ENCODE assay signal across 8 cellular contexts in genomic region chr22:30196141-30196866, GRCh38. TPM values are rescaled to one million over a fixed set of nuclear protein-coding genes. Genes with fewer than 3 reads are reported as not detected.
DNase-seq lines count a peak whose midpoint lies in the region; FAIRE-seq and TF ChIP-seq lines count a peak whose summit lies in the region.

No MANE protein-coding gene starts in this region.

- peak; percentile 20 for TF ChIP-seq POLR2A in transverse colon (IDR thresholded peaks at IDR 0.05)

- H3K4me1 ChIP-seq in ACC112 (ENCODE audit: control insufficient read depth, insufficient read depth, low read length, unreplicated experiment) (peaks cover 51% of the 10 kb centered on the region), neutrophil (ENCODE audit: control insufficient read depth in 1 of 2, insufficient read depth in 1 of 2, low read depth in 1 of 2, low read length in 1 of 2) (peaks cover 80 to 81% of the 10 kb centered on the region in 2 experiments), transverse colon (peaks cover 0 to 23% (median 14%) of the 10 kb centered on the region in 4 donors), small intestine (ENCODE audit: control insufficient read depth in 2 of 2, insufficient read depth in 1 of 2, low read depth in 1 of 2, low read length in 1 of 2) (peaks cover 0 to 10% of the 10 kb centered on the region in 2 donors)

- peak overlapping the region; percentile 55; the same call in 1 of the 2 replicates for H3K4me3 ChIP-seq in ACC112 (ENCODE audit: low read depth, low read length)
- peak overlapping the region; percentile 48 to 53 for H3K4me3 ChIP-seq in neutrophil (ENCODE audit: low read depth in 1 of 2, low read length in 1 of 2)
- H3K4me3 ChIP-seq in transverse colon: no peak overlapping the region
- no peak overlapping the region for H3K4me3 ChIP-seq in small intestine (ENCODE audit: low read depth in 1 of 2, low read length in 2 of 2)

- H3K9me3 ChIP-seq in neutrophil (no peaks in the 10 kb centered on the region), transverse colon (no peaks in the 10 kb centered on the region), small intestine (ENCODE audit: control insufficient read depth, low read depth) (no peaks in the 10 kb centered on the region)

- no peaks in the 10 kb centered on the region for H3K79me2 ChIP-seq in ACC112 (ENCODE audit: control insufficient read depth, insufficient read depth, low read length, unreplicated experiment)

- DNase-seq in HCEC 1CT (peak; percentile 100), NCI-H748 (lab: John Stamatoyannopoulos, UW; ENCODE audit: unreplicated experiment) (peak; percentile 89), fibroblast of peridontal ligament (ENCODE audit: extremely low read depth) (peak; percentile 100), transverse colon (peak; percentile 68), small intestine (no peak)
- DNase-seq in activated CD8-positive, alpha-beta memory T cell treated with anti-CD3 and anti-CD28 coated beads, Interleukin-2, amount 50 U/mL, for 1 hour (ENCODE audit: extremely low read depth): peak; percentile 24

- in situ Hi-C loops in transverse colon (cut with MboI; ENCODE audit: low pct_ligation_motif_present in 1 of 4, low pct_unique_long_range_greater_than_20kb in 1 of 4, low sequenced_read_pairs in 3 of 4): no loop called here

- TF ChIP-seq EP300 in transverse colon (IDR thresholded peaks at IDR 0.05; ENCODE audit: low read depth): no peak

- whole genome bisulfite sequencing in transverse colon (ENCODE audit: low coverage in 1 of 2), 2 donors: 14 to 17% methylated on average over 2 to 11 of the region's 11 CpGs
- 20 to 61% (median 45%) methylated on average over 11 of the region's 11 CpGs for WGBS in small intestine, 3 donors

- no peak overlapping the region for H2AFZ ChIP-seq in ACC112 (ENCODE audit: low read length, unreplicated experiment)

- H3K36me3 ChIP-seq in ACC112 (ENCODE audit: insufficient read depth, low read length) (no peaks in the 10 kb centered on the region), neutrophil (no peaks in the 10 kb centered on the region), transverse colon (no peaks in the 10 kb centered on the region), small intestine (ENCODE audit: control insufficient read depth in 2 of 2, insufficient read depth in 2 of 2, low read length in 2 of 2) (no peaks in the 10 kb centered on the region)

- no peak for FAIRE-seq in small intestine (lab: Jason Lieb, UNC)

- intact Hi-C loops in transverse colon (cut with DNase I; ENCODE audit: low total_unique reads): no loop called here

- TF ChIP-seq CTCF in neutrophil (IDR thresholded peaks at IDR 0.05) (peak; percentile 46), transverse colon (IDR thresholded peaks at IDR 0.05) (no peak)

- H3K27ac ChIP-seq in ACC112 (ENCODE audit: low read depth, low read length) (peak overlapping the region; percentile 100), neutrophil (peak overlapping the region; percentile 96), transverse colon (peak overlapping the region; percentile 46 to 69 (median 61)), small intestine (ENCODE audit: low read depth in 1 of 2, low read length in 1 of 2) (peak overlapping the region in 1 of 2 donors; percentile 90)

- no peaks in the 10 kb centered on the region for H3K27me3 ChIP-seq in ACC112 (ENCODE audit: insufficient read depth, low read length)
- no peaks in the 10 kb centered on the region for H3K27me3 ChIP-seq in neutrophil
- peaks cover 1% of the 10 kb centered on the region for H3K27me3 ChIP-seq in transverse colon
- H3K27me3 ChIP-seq in small intestine (ENCODE audit: control insufficient read depth in 2 of 2, insufficient read depth in 2 of 2, low read length in 2 of 2): no peaks in the 10 kb centered on the region

RNA-seq across cellular contexts. Expression of gene LIF, which starts 50.3 kb away (rescaled TPM):
- total RNA-seq in transverse colon: 1 to 10 TPM; 4.0 to 5.2 (median 4.4) TPM
- 1 to 10 TPM; 3.0 to 7.7 (median 4.2) TPM for polyA plus RNA-seq in small intestine

Comparison
In these comparisons a context has a peak if more than half of its experiments do, and no peak if none do; other contexts are left out.
1. H3K4me3 ChIP-seq: peak in ACC112 (single experiment) and neutrophil (2 of 2); none in transverse colon (0 of 4) and small intestine (0 of 2).